ENCODE assay signal across 25 cellular contexts in genomic region chr5:180959661-180960060, GRCh38. TPM values are rescaled to one million over a fixed set of nuclear protein-coding genes. Genes with fewer than 3 reads are reported as not detected.
"Had no signal": no experiment of that assay in that cellular context is flagged by ENCODE, and none has a peak within 500 bp of the region (broad histone marks: within the 10 kb centered on the region; RNA-seq: fewer than 3 reads in every experiment).

No MANE protein-coding gene starts in this region.

- DNase-seq: activated CD4-positive, alpha-beta memory T cell treated with anti-CD3 and anti-CD28 coated beads for 36 hours; activated CD4-positive, alpha-beta T cell treated with anti-CD3 and anti-CD28 coated beads for 48 hours; activated naive CD4-positive, alpha-beta T cell treated with Interleukin-2 at 50 U/mL for 16 hours; activated naive CD8-positive, alpha-beta T cell treated with anti-CD3 and anti-CD28 coated beads for 36 hours; activated T-cell treated with anti-CD3 and anti-CD28 coated beads, Interleukin-2, amount 50 U/mL, for 48 hours; effector CD4-positive, alpha-beta T cell; heart left ventricle; islet precursor cell; left cardiac atrium; nephron progenitor cell; nucleus accumbens; stimulated activated CD4-positive, alpha-beta T cell treated with anti-CD3 and anti-CD28 coated beads, Interleukin-2, amount 100 ng/mL, for 48 hours; stimulated activated CD8-positive, alpha-beta memory T cell treated with anti-CD3 and anti-CD28 coated beads, Interleukin-4, amount 100 ng/mL, for 48 hours; stimulated activated naive B cell treated with anti-CD40 and anti-IgM and Interleukin-4, amounts not matched to agents 10 μg/mL and 1 μg/mL and 100 μg/mL, for 72 hours; T1000; testis had no signal

- H3K9me3 Mint-ChIP-seq: activated CD4-positive, alpha-beta memory T cell treated with anti-CD3 and anti-CD28 coated beads for 36 hours; central memory CD8-positive, alpha-beta T cell; nephron progenitor cell; T-helper 1 cell treated with Interleukin-12 subunit alpha and Interleukin-12 subunit beta and Interleukin-4 antibody, amounts not matched to agents 30 μg/mL and 1 μg/mL, for 36 hours had no signal

- H3K4me3 ChIP-seq: breast epithelium, heart left ventricle, testis had no signal

- H3K27me3 Mint-ChIP-seq: activated naive CD8-positive, alpha-beta T cell treated with anti-CD3 and anti-CD28 coated beads for 36 hours had no signal

- H3K27ac ChIP-seq: breast epithelium, heart left ventricle, testis had no signal

- H3K4me1 Mint-ChIP-seq: nephron progenitor cell; stimulated activated naive B cell treated with anti-CD40 and anti-IgM and Interleukin-4, amounts not matched to agents 10 μg/mL and 1 μg/mL and 100 μg/mL, for 72 hours had no signal

- H3K4me3 Mint-ChIP-seq: activated CD4-positive, alpha-beta memory T cell treated with anti-CD3 and anti-CD28 coated beads for 36 hours; activated naive CD8-positive, alpha-beta T cell treated with anti-CD3 and anti-CD28 coated beads for 36 hours; central memory CD8-positive, alpha-beta T cell; memory B cell; nephron progenitor cell; stimulated activated naive B cell treated with anti-CD40 and anti-IgM and Interleukin-4, amounts not matched to agents 10 μg/mL and 1 μg/mL and 100 μg/mL, for 72 hours; T-helper 1 cell treated with Interleukin-12 subunit alpha and Interleukin-12 subunit beta and Interleukin-4 antibody, amounts not matched to agents 30 μg/mL and 1 μg/mL, for 36 hours had no signal

- H3K4me1 ChIP-seq: breast epithelium, heart left ventricle, testis had no signal

- H3K27me3 ChIP-seq: breast epithelium, heart left ventricle, testis had no signal

- H3K36me3 Mint-ChIP-seq: activated CD4-positive, alpha-beta memory T cell treated with anti-CD3 and anti-CD28 coated beads for 36 hours; activated naive CD8-positive, alpha-beta T cell treated with anti-CD3 and anti-CD28 coated beads for 36 hours had no signal

- H3K9me3 ChIP-seq: breast epithelium, heart left ventricle, testis had no signal

- ATAC-seq: heart left ventricle; left cardiac atrium; sciatic nerve; stimulated activated naive B cell treated with anti-CD40 and anti-IgM and Interleukin-4, amounts not matched to agents 10 μg/mL and 1 μg/mL and 100 μg/mL, for 72 hours had no signal

- H3K36me3 ChIP-seq: breast epithelium, heart left ventricle had no signal

- H3K27ac Mint-ChIP-seq: activated CD4-positive, alpha-beta memory T cell treated with anti-CD3 and anti-CD28 coated beads for 36 hours; activated naive CD8-positive, alpha-beta T cell treated with anti-CD3 and anti-CD28 coated beads for 36 hours; memory B cell; nephron progenitor cell; stimulated activated naive B cell treated with anti-CD40 and anti-IgM and Interleukin-4, amounts not matched to agents 10 μg/mL and 1 μg/mL and 100 μg/mL, for 72 hours; T-helper 1 cell treated with Interleukin-12 subunit alpha and Interleukin-12 subunit beta and Interleukin-4 antibody, amounts not matched to agents 30 μg/mL and 1 μg/mL, for 36 hours had no signal

RNA-seq across cellular contexts. Expression of gene BTNL3, which starts 29.0 kb away (rescaled TPM):
- total RNA-seq: activated CD4-positive, alpha-beta memory T cell treated with anti-CD3 and anti-CD28 coated beads for 36 hours; activated naive CD8-positive, alpha-beta T cell treated with anti-CD3 and anti-CD28 coated beads for 36 hours; astrocyte; epithelial cell of proximal tubule; fibroblast of villous mesenchyme; renal cortical epithelial cell; sciatic nerve had no signal
